Comparison of ENCODE assay signal across 1 cellular context in the genomic region with DNA sequence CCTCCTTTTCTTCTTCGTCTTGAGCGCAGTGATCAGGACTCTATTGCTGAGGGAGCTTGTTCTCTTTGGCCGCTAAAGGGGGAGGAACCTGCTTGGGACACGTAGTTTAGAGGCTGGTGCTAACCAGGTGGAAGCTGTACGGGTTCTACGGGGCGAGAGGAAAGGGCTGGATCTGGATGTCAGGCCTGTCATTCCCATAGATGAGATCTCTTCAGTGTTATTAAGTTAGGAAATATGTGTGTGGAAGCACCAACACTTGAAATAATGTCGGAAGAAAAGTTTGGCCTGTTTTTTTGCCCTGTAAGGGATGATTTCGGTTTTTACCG.
A peak's percentile ranks its signal among the peaks of the same experiment; 100 is the strongest.
TF ChIP-seq lines count a peak whose summit lies in the region.

No MANE protein-coding gene starts in this region.

TF ChIP-seq in HepG2, 621 proteins besides CTCF, POLR2A, EP300 and RAD21 (continues in another document):
- TF ChIP-seq, protein P1, sequence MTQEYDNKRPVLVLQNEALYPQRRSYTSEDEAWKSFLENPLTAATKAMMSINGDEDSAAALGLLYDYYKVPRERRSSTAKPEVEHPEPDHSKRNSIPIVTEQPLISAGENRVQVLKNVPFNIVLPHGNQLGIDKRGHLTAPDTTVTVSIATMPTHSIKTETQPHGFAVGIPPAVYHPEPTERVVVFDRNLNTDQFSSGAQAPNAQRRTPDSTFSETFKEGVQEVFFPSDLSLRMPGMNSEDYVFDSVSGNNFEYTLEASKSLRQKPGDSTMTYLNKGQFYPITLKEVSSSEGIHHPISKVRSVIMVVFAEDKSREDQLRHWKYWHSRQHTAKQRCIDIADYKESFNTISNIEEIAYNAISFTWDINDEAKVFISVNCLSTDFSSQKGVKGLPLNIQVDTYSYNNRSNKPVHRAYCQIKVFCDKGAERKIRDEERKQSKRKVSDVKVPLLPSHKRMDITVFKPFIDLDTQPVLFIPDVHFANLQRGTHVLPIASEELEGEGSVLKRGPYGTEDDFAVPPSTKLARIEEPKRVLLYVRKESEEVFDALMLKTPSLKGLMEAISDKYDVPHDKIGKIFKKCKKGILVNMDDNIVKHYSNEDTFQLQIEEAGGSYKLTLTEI (CRISPR knock-in tag; conservative IDR thresholded peaks at IDR 0.05) = no peak
- TF ChIP-seq JARID2 (CRISPR knock-in tag; IDR thresholded peaks at IDR 0.05; ENCODE audit: insufficient replicate concordance) = no peak
- TF ChIP-seq, protein P2, sequence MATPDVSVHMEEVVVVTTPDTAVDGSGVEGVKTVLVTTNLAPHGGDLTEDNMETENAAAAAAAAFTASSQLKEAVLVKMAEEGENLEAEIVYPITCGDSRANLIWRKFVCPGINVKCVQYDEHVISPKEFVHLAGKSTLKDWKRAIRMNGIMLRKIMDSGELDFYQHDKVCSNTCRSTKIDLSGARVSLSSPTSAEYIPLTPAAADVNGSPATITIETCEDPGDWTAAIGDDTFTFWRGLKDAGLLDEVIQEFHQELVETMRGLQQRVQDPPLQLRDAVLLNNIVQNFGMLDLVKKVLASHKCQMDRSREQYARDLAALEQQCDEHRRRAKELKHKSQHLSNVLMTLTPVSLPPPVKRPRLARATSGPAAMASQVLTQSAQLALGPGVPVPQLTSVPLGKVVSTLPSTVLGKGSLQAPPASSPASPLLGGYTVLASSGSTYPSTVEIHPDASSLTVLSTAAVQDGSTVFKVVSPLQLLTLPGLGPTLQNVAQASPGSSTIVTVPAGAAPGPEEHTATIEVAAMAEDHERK (CRISPR knock-in tag; IDR thresholded peaks at IDR 0.05; ENCODE audit: low read depth) = no peak
- TF ChIP-seq CHCHD3 (CRISPR knock-in tag; IDR thresholded peaks at IDR 0.05) = no peak
- TF ChIP-seq PHF20 (CRISPR knock-in tag; IDR thresholded peaks at IDR 0.05) = no peak; the same call in 1 of the 2 replicates
- TF ChIP-seq ZFP62 (CRISPR knock-in tag; IDR thresholded peaks at IDR 0.05) = no peak
- peak; percentile 8; the same call in 1 of the 2 replicates for TF ChIP-seq KDM5A (IDR thresholded peaks at IDR 0.05; ENCODE audit: borderline replicate concordance, low read length)
- no peak for TF ChIP-seq RXRA (CRISPR knock-in tag; IDR thresholded peaks at IDR 0.05)
- TF ChIP-seq ZNF292 (CRISPR knock-in tag; IDR thresholded peaks at IDR 0.05; ENCODE audit: borderline replicate concordance, low read depth) = no peak
- no peak for TF ChIP-seq ZNF33B (CRISPR knock-in tag; IDR thresholded peaks at IDR 0.05)
- TF ChIP-seq MTA3 (CRISPR knock-in tag; IDR thresholded peaks at IDR 0.05) = no peak
- no peak for TF ChIP-seq STAT5B (CRISPR knock-in tag; IDR thresholded peaks at IDR 0.05)
- no peak for TF ChIP-seq FOXM1 (CRISPR knock-in tag; IDR thresholded peaks at IDR 0.05)
- TF ChIP-seq BRCA1 (CRISPR knock-in tag; IDR thresholded peaks at IDR 0.05) = no peak
- TF ChIP-seq ZNF530 (CRISPR knock-in tag; IDR thresholded peaks at IDR 0.05; ENCODE audit: low read depth) = no peak
- no peak for TF ChIP-seq ZEB1 (IDR thresholded peaks at IDR 0.05; ENCODE audit: insufficient replicate concordance, low read depth)
- TF ChIP-seq ZNF430 (CRISPR knock-in tag; IDR thresholded peaks at IDR 0.05) = 0 out of 2 replicates have a peak, but pooled peaks have one; percentile 11
- TF ChIP-seq SALL1 (CRISPR knock-in tag; IDR thresholded peaks at IDR 0.05) = no peak
- TF ChIP-seq NPAS2 (CRISPR knock-in tag; IDR thresholded peaks at IDR 0.05; ENCODE audit: borderline replicate concordance) = no peak
- TF ChIP-seq, protein P3, sequence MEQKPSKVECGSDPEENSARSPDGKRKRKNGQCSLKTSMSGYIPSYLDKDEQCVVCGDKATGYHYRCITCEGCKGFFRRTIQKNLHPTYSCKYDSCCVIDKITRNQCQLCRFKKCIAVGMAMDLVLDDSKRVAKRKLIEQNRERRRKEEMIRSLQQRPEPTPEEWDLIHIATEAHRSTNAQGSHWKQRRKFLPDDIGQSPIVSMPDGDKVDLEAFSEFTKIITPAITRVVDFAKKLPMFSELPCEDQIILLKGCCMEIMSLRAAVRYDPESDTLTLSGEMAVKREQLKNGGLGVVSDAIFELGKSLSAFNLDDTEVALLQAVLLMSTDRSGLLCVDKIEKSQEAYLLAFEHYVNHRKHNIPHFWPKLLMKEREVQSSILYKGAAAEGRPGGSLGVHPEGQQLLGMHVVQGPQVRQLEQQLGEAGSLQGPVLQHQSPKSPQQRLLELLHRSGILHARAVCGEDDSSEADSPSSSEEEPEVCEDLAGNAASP (CRISPR knock-in tag; IDR thresholded peaks at IDR 0.05; ENCODE audit: borderline replicate concordance) = no peak
- TF ChIP-seq ZNF335 (CRISPR knock-in tag; IDR thresholded peaks at IDR 0.05) = no peak
- TF ChIP-seq FOXO1 (CRISPR knock-in tag; IDR thresholded peaks at IDR 0.05) = no peak
- TF ChIP-seq, protein P4, sequence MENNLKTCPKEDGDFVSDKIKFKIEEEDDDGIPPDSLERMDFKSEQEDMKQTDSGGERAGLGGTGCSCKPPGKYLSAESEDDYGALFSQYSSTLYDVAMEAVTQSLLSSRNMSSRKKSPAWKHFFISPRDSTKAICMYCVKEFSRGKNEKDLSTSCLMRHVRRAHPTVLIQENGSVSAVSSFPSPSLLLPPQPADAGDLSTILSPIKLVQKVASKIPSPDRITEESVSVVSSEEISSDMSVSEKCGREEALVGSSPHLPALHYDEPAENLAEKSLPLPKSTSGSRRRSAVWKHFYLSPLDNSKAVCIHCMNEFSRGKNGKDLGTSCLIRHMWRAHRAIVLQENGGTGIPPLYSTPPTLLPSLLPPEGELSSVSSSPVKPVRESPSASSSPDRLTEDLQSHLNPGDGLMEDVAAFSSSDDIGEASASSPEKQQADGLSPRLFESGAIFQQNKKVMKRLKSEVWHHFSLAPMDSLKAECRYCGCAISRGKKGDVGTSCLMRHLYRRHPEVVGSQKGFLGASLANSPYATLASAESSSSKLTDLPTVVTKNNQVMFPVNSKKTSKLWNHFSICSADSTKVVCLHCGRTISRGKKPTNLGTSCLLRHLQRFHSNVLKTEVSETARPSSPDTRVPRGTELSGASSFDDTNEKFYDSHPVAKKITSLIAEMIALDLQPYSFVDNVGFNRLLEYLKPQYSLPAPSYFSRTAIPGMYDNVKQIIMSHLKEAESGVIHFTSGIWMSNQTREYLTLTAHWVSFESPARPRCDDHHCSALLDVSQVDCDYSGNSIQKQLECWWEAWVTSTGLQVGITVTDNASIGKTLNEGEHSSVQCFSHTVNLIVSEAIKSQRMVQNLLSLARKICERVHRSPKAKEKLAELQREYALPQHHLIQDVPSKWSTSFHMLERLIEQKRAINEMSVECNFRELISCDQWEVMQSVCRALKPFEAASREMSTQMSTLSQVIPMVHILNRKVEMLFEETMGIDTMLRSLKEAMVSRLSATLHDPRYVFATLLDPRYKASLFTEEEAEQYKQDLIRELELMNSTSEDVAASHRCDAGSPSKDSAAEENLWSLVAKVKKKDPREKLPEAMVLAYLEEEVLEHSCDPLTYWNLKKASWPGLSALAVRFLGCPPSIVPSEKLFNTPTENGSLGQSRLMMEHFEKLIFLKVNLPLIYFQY (CRISPR knock-in tag; IDR thresholded peaks at IDR 0.05; ENCODE audit: borderline replicate concordance) = no peak
- TF ChIP-seq ZNF550 (CRISPR knock-in tag; IDR thresholded peaks at IDR 0.05; ENCODE audit: borderline replicate concordance) = no peak
- no peak for TF ChIP-seq HNRNPL (IDR thresholded peaks at IDR 0.05; ENCODE audit: low read depth, low read length)
- TF ChIP-seq SAP130 (CRISPR knock-in tag; IDR thresholded peaks at IDR 0.05; ENCODE audit: low read depth) = peak; percentile 75
- no peak for TF ChIP-seq ZNF44 (CRISPR knock-in tag; IDR thresholded peaks at IDR 0.05)
- no peak for TF ChIP-seq RFX3 (CRISPR knock-in tag; IDR thresholded peaks at IDR 0.05)
- TF ChIP-seq, protein P5, sequence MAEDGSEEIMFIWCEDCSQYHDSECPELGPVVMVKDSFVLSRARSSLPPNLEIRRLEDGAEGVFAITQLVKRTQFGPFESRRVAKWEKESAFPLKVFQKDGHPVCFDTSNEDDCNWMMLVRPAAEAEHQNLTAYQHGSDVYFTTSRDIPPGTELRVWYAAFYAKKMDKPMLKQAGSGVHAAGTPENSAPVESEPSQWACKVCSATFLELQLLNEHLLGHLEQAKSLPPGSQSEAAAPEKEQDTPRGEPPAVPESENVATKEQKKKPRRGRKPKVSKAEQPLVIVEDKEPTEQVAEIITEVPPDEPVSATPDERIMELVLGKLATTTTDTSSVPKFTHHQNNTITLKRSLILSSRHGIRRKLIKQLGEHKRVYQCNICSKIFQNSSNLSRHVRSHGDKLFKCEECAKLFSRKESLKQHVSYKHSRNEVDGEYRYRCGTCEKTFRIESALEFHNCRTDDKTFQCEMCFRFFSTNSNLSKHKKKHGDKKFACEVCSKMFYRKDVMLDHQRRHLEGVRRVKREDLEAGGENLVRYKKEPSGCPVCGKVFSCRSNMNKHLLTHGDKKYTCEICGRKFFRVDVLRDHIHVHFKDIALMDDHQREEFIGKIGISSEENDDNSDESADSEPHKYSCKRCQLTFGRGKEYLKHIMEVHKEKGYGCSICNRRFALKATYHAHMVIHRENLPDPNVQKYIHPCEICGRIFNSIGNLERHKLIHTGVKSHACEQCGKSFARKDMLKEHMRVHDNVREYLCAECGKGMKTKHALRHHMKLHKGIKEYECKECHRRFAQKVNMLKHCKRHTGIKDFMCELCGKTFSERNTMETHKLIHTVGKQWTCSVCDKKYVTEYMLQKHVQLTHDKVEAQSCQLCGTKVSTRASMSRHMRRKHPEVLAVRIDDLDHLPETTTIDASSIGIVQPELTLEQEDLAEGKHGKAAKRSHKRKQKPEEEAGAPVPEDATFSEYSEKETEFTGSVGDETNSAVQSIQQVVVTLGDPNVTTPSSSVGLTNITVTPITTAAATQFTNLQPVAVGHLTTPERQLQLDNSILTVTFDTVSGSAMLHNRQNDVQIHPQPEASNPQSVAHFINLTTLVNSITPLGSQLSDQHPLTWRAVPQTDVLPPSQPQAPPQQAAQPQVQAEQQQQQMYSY (CRISPR knock-in tag; IDR thresholded peaks at IDR 0.05) = peak; percentile 75
- TF ChIP-seq, protein P6, sequence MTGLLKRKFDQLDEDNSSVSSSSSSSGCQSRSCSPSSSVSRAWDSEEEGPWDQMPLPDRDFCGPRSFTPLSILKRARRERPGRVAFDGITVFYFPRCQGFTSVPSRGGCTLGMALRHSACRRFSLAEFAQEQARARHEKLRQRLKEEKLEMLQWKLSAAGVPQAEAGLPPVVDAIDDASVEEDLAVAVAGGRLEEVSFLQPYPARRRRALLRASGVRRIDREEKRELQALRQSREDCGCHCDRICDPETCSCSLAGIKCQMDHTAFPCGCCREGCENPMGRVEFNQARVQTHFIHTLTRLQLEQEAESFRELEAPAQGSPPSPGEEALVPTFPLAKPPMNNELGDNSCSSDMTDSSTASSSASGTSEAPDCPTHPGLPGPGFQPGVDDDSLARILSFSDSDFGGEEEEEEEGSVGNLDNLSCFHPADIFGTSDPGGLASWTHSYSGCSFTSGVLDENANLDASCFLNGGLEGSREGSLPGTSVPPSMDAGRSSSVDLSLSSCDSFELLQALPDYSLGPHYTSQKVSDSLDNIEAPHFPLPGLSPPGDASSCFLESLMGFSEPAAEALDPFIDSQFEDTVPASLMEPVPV (CRISPR knock-in tag; IDR thresholded peaks at IDR 0.05) = no peak
- TF ChIP-seq NFE2L1 (CRISPR knock-in tag; IDR thresholded peaks at IDR 0.05; ENCODE audit: borderline replicate concordance) = no peak
- no peak for TF ChIP-seq HES4 (CRISPR knock-in tag; IDR thresholded peaks at IDR 0.05; ENCODE audit: borderline replicate concordance)
- TF ChIP-seq ZNF431 (CRISPR knock-in tag; IDR thresholded peaks at IDR 0.05; ENCODE audit: borderline replicate concordance, low read depth) = no peak
- TF ChIP-seq, protein P7, sequence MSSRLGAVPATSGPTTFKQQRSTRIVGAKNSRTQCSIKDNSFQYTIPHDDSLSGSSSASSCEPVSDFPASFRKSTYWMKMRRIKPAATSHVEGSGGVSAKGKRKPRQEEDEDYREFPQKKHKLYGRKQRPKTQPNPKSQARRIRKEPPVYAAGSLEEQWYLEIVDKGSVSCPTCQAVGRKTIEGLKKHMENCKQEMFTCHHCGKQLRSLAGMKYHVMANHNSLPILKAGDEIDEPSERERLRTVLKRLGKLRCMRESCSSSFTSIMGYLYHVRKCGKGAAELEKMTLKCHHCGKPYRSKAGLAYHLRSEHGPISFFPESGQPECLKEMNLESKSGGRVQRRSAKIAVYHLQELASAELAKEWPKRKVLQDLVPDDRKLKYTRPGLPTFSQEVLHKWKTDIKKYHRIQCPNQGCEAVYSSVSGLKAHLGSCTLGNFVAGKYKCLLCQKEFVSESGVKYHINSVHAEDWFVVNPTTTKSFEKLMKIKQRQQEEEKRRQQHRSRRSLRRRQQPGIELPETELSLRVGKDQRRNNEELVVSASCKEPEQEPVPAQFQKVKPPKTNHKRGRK (CRISPR knock-in tag; IDR thresholded peaks at IDR 0.05) = no peak
- TF ChIP-seq, protein P8, sequence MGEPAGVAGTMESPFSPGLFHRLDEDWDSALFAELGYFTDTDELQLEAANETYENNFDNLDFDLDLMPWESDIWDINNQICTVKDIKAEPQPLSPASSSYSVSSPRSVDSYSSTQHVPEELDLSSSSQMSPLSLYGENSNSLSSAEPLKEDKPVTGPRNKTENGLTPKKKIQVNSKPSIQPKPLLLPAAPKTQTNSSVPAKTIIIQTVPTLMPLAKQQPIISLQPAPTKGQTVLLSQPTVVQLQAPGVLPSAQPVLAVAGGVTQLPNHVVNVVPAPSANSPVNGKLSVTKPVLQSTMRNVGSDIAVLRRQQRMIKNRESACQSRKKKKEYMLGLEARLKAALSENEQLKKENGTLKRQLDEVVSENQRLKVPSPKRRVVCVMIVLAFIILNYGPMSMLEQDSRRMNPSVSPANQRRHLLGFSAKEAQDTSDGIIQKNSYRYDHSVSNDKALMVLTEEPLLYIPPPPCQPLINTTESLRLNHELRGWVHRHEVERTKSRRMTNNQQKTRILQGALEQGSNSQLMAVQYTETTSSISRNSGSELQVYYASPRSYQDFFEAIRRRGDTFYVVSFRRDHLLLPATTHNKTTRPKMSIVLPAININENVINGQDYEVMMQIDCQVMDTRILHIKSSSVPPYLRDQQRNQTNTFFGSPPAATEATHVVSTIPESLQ (CRISPR knock-in tag; conservative IDR thresholded peaks at IDR 0.05) = no peak
- TF ChIP-seq CREM (IDR thresholded peaks at IDR 0.05) = no peak
- no peak for TF ChIP-seq CREM (CRISPR knock-in tag; IDR thresholded peaks at IDR 0.05)
- TF ChIP-seq ZNF234 (CRISPR knock-in tag; conservative IDR thresholded peaks at IDR 0.05) = no peak
- no peak for TF ChIP-seq CEBPB (IDR thresholded peaks at IDR 0.05; ENCODE audit: borderline replicate concordance, low read depth, low read length)
- TF ChIP-seq ZFP36 (IDR thresholded peaks at IDR 0.05; ENCODE audit: borderline replicate concordance, low read depth, low read length, partially characterized antibody) = no peak
- no peak for TF ChIP-seq FOSL2 (CRISPR knock-in tag; IDR thresholded peaks at IDR 0.05)
- no peak for TF ChIP-seq ZNF672 (CRISPR knock-in tag; IDR thresholded peaks at IDR 0.05)
- no peak for TF ChIP-seq ESRRA (CRISPR knock-in tag; IDR thresholded peaks at IDR 0.05; ENCODE audit: low read depth)
- TF ChIP-seq TBX2 (CRISPR knock-in tag; IDR thresholded peaks at IDR 0.05; ENCODE audit: borderline replicate concordance) = no peak
- TF ChIP-seq, protein P9, sequence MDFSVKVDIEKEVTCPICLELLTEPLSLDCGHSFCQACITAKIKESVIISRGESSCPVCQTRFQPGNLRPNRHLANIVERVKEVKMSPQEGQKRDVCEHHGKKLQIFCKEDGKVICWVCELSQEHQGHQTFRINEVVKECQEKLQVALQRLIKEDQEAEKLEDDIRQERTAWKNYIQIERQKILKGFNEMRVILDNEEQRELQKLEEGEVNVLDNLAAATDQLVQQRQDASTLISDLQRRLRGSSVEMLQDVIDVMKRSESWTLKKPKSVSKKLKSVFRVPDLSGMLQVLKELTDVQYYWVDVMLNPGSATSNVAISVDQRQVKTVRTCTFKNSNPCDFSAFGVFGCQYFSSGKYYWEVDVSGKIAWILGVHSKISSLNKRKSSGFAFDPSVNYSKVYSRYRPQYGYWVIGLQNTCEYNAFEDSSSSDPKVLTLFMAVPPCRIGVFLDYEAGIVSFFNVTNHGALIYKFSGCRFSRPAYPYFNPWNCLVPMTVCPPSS (IDR thresholded peaks at IDR 0.05) = no peak
- no peak for TF ChIP-seq ZNF629 (CRISPR knock-in tag; conservative IDR thresholded peaks at IDR 0.05)
- no peak for TF ChIP-seq ZKSCAN8 (CRISPR knock-in tag; IDR thresholded peaks at IDR 0.05; ENCODE audit: borderline replicate concordance)
